Comparison of ENCODE assay signal across 26 cellular contexts in the genomic region with DNA sequence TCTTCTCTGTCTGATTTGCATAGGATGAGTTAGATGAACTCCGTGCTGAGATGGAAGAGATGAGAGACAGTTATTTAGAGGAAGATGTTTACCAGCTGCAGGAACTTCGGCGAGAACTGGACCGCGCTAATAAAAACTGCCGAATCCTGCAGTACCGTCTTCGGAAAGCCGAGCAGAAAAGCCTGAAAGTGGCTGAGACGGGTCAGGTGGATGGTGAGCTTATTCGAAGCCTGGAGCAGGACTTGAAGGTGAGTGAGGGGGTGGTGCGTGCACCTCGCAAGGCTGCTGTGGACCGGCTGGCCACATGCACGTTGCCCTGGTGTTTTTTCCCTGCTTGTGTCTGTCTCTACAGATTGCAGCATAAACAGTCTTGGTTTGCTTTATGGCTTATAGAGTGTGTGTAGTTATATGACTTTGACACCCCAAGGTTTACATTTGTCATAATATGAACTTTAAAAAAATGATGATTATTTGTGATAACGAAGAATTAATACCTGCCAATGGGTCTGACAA.
"Had no signal": no experiment of that assay in that cellular context is flagged by ENCODE, and none has a peak within 500 bp of the region (broad histone marks: within the 10 kb centered on the region; RNA-seq: fewer than 3 reads in every experiment).

No MANE protein-coding gene starts in this region.

- H2AFZ ChIP-seq: parathyroid adenoma had no signal

- DNase-seq: activated CD4-positive, alpha-beta memory T cell treated with anti-CD3 and anti-CD28 coated beads, Interleukin-2, amount 10 ng/mL, durations not matched to agents 7 days and 5 days; activated CD4-positive, alpha-beta T cell treated with anti-CD3 and anti-CD28 coated beads for 1 hour; activated CD4-positive, alpha-beta T cell treated with anti-CD3 and anti-CD28 coated beads, Interleukin-2, amount 10 ng/mL, durations not matched to agents 7 days and 5 days; activated CD8-positive, alpha-beta memory T cell treated with anti-CD3 and anti-CD28 coated beads, Interleukin-2, amount 50 U/mL, for 48 hours; activated gamma-delta T cell; activated naive CD4-positive, alpha-beta T cell treated with anti-CD3 and anti-CD28 coated beads, Interleukin-2, amount 50 U/mL, for 16 hours; activated T-cell treated with anti-CD3 and anti-CD28 coated beads, Interleukin-2, amount 50 U/mL, for 24 hours; amniotic stem cell; brain microvascular endothelial cell; esophagus squamous epithelium; foreskin melanocyte; left ventricle myocardium inferior; mucosa of descending colon; nephron progenitor cell; occipital lobe; psoas muscle; stimulated activated CD4-positive, alpha-beta T cell treated with anti-CD3 and anti-CD28 coated beads, Interleukin-15, amount 100 ng/mL, for 24 hours; stimulated activated CD4-positive, alpha-beta T cell treated with anti-CD3 and anti-CD28 coated beads, Interleukin-2, amount 100 ng/mL, for 24 hours; stimulated activated naive CD4-positive, alpha-beta T cell; T-helper 2 cell had no signal

- H3K4me1 ChIP-seq: esophagus squamous epithelium, left ventricle myocardium inferior, psoas muscle, right atrium auricular region, tibial nerve had no signal

- H3K27ac Mint-ChIP-seq: activated CD4-positive, alpha-beta memory T cell treated with anti-CD3 and anti-CD28 coated beads, Interleukin-2, amount 10 ng/mL, durations not matched to agents 7 days and 5 days; activated CD4-positive, alpha-beta T cell treated with anti-CD3 and anti-CD28 coated beads, Interleukin-2, amount 10 ng/mL, durations not matched to agents 7 days and 5 days; activated T-cell treated with anti-CD3 and anti-CD28 coated beads, Interleukin-2, amount 50 U/mL, for 24 hours; dendritic cell treated with granulocyte-macrophage colony-stimulating factor and Interleukin-4, amounts not matched to agents 40 ng/mL and 50 ng/mL, for 4 days; nephron progenitor cell had no signal

- H3K27ac ChIP-seq: brain microvascular endothelial cell, epithelial cell of prostate, esophagus squamous epithelium, left ventricle myocardium inferior, parathyroid adenoma, psoas muscle, right atrium auricular region, tibial nerve had no signal

- H3K79me2 ChIP-seq: parathyroid adenoma had no signal

- H3K9me3 ChIP-seq: esophagus squamous epithelium, left ventricle myocardium inferior, mucosa of descending colon, psoas muscle, right atrium auricular region, tibial nerve had no signal

- H3K9ac ChIP-seq: parathyroid adenoma had no signal

- H3K9me3 Mint-ChIP-seq: activated CD4-positive, alpha-beta memory T cell treated with anti-CD3 and anti-CD28 coated beads, Interleukin-2, amount 10 ng/mL, durations not matched to agents 7 days and 5 days; activated CD4-positive, alpha-beta T cell treated with anti-CD3 and anti-CD28 coated beads, Interleukin-2, amount 10 ng/mL, durations not matched to agents 7 days and 5 days; activated T-cell treated with anti-CD3 and anti-CD28 coated beads, Interleukin-2, amount 50 U/mL, for 24 hours; dendritic cell treated with granulocyte-macrophage colony-stimulating factor and Interleukin-4, amounts not matched to agents 40 ng/mL and 50 ng/mL, for 4 days had no signal

- H3K4me3 ChIP-seq: esophagus squamous epithelium, left ventricle myocardium inferior, lung, mucosa of descending colon, psoas muscle, right atrium auricular region, tibial nerve had no signal

- H3K4me3 Mint-ChIP-seq: activated CD4-positive, alpha-beta memory T cell treated with anti-CD3 and anti-CD28 coated beads, Interleukin-2, amount 10 ng/mL, durations not matched to agents 7 days and 5 days; activated CD4-positive, alpha-beta T cell treated with anti-CD3 and anti-CD28 coated beads, Interleukin-2, amount 10 ng/mL, durations not matched to agents 7 days and 5 days; activated T-cell treated with anti-CD3 and anti-CD28 coated beads, Interleukin-2, amount 50 U/mL, for 24 hours; dendritic cell treated with granulocyte-macrophage colony-stimulating factor and Interleukin-4, amounts not matched to agents 40 ng/mL and 50 ng/mL, for 4 days; nephron progenitor cell had no signal

- ATAC-seq: psoas muscle had no signal

- H3K4me1 Mint-ChIP-seq: activated CD4-positive, alpha-beta memory T cell treated with anti-CD3 and anti-CD28 coated beads, Interleukin-2, amount 10 ng/mL, durations not matched to agents 7 days and 5 days; activated CD4-positive, alpha-beta T cell treated with anti-CD3 and anti-CD28 coated beads, Interleukin-2, amount 10 ng/mL, durations not matched to agents 7 days and 5 days had no signal

- H3K36me3 ChIP-seq: left ventricle myocardium inferior, right atrium auricular region had no signal

- H3K27me3 ChIP-seq: brain microvascular endothelial cell, esophagus squamous epithelium, right atrium auricular region, tibial nerve had no signal
